In the genomic region with DNA sequence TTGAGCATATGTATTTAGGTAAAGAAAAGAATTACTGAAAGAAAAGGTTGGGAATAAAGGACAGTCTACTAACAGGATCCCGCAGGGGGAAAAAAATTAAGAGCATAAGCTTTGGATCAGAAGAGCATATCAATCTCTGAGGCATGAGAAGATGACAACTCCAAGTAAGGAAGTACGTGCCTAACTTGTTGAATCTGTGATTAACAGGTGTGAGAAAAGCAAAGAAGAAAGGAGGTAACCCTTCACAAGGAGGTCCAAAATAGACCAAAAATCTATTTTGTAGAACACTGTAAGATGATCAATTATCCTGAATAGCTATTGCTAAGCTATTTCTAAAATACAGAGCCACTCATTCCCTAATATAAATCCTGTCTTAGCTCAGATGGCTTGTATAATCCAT, we compare ENCODE assay signal across 32 cellular contexts.
"Had no signal": no experiment of that assay in that cellular context is flagged by ENCODE, and none has a peak within 500 bp of the region (broad histone marks: within the 10 kb centered on the region; RNA-seq: fewer than 3 reads in every experiment).

No MANE protein-coding gene starts in this region.

- H3K27me3 Mint-ChIP-seq: activated B cell treated with CpG ODN at 0.5 μM for 24 hours; activated CD4-positive, alpha-beta memory T cell treated with anti-CD3 and anti-CD28 coated beads for 36 hours; activated naive CD4-positive, alpha-beta T cell treated with anti-CD3 and anti-CD28 coated beads, Interleukin-2, amount 10 ng/mL, durations not matched to agents 7 days and 5 days; activated naive CD8-positive, alpha-beta T cell treated with anti-CD3 and anti-CD28 coated beads for 36 hours had no signal

- DNase-seq: activated B cell treated with CpG ODN at 0.5 μM for 24 hours; activated CD4-positive, alpha-beta memory T cell treated with anti-CD3 and anti-CD28 coated beads for 36 hours; activated CD4-positive, alpha-beta T cell treated with anti-CD3 and anti-CD28 coated beads for 4 hours; activated CD4-positive, alpha-beta T cell treated with anti-CD3 and anti-CD28 coated beads, Interleukin-2, amount 50 U/mL, for 1 hour; activated CD4-positive, CD25-positive, alpha-beta regulatory T cell treated with anti-CD3 and anti-CD28 coated beads, Interleukin-2, amount 50 U/mL, for 72 hours; activated CD8-positive, alpha-beta memory T cell treated with anti-CD3 and anti-CD28 coated beads, Interleukin-2, amount 50 U/mL, for 4 hours; activated gamma-delta T cell treated with Interleukin-2 at 50 U/mL for 16 hours; activated naive CD4-positive, alpha-beta T cell treated with anti-CD3 and anti-CD28 coated beads, Interleukin-2, amount 10 ng/mL, durations not matched to agents 7 days and 5 days; activated naive CD8-positive, alpha-beta T cell treated with anti-CD3 and anti-CD28 coated beads for 36 hours; activated T-cell treated with anti-CD3 and anti-CD28 coated beads for 4 hours; activated T-cell treated with anti-CD3 and anti-CD28 coated beads, Interleukin-2, amount 50 U/mL, for 4 hours; amniotic stem cell; aorta; brain microvascular endothelial cell; MM.1S; MV-4-11; NCI-H1092; NCI-H1436 treated with DMSO at 0.1 percent for 48 hours; NCI-H1694 treated with DMSO at 0.1 percent for 48 hours; NCI-H2029; NCI-H345; NCI-H524 treated with DMSO at 0.1 percent for 48 hours; PC-3; Peyer's patch; RPMI8226; SIG-M5; T-helper 1 cell; T-helper 2 cell; T-helper 9 cell had no signal

- H3K4me3 Mint-ChIP-seq: activated B cell treated with CpG ODN at 0.5 μM for 24 hours; activated CD4-positive, alpha-beta memory T cell treated with anti-CD3 and anti-CD28 coated beads for 36 hours; activated naive CD4-positive, alpha-beta T cell treated with anti-CD3 and anti-CD28 coated beads, Interleukin-2, amount 10 ng/mL, durations not matched to agents 7 days and 5 days; activated naive CD8-positive, alpha-beta T cell treated with anti-CD3 and anti-CD28 coated beads for 36 hours; activated T-cell treated with anti-CD3 and anti-CD28 coated beads, Interleukin-2, amount 50 U/mL, for 4 hours; activated T-helper 1 cell treated with anti-CD3 and anti-CD28 coated beads, Interleukin-12 subunit alpha, Interleukin-12 subunit beta, Interleukin-2, Interleukin-4 antibody, amounts not matched to agents 30 ng/mL and 10 ng/mL and 1 ng/mL, durations not matched to agents 14 hours and 24 hours and 36 hours had no signal

- H3K36me3 ChIP-seq: brain microvascular endothelial cell had no signal

- H3K27ac ChIP-seq: brain microvascular endothelial cell, Peyer's patch, VCaP had no signal

- H3K27ac Mint-ChIP-seq: activated B cell treated with CpG ODN at 0.5 μM for 24 hours; activated CD4-positive, alpha-beta memory T cell treated with anti-CD3 and anti-CD28 coated beads for 36 hours; activated naive CD4-positive, alpha-beta T cell treated with anti-CD3 and anti-CD28 coated beads, Interleukin-2, amount 10 ng/mL, durations not matched to agents 7 days and 5 days; activated naive CD8-positive, alpha-beta T cell treated with anti-CD3 and anti-CD28 coated beads for 36 hours; activated T-helper 1 cell treated with anti-CD3 and anti-CD28 coated beads, Interleukin-12 subunit alpha, Interleukin-12 subunit beta, Interleukin-2, Interleukin-4 antibody, amounts not matched to agents 30 ng/mL and 10 ng/mL and 1 ng/mL, durations not matched to agents 14 hours and 24 hours and 36 hours had no signal

- H3K4me3 ChIP-seq: Peyer's patch had no signal

- H3K9me3 ChIP-seq: Peyer's patch had no signal

- H3K27me3 ChIP-seq: brain microvascular endothelial cell, Peyer's patch had no signal

- H3K9me3 Mint-ChIP-seq: activated B cell treated with CpG ODN at 0.5 μM for 24 hours; activated CD4-positive, alpha-beta memory T cell treated with anti-CD3 and anti-CD28 coated beads for 36 hours; activated naive CD4-positive, alpha-beta T cell treated with anti-CD3 and anti-CD28 coated beads, Interleukin-2, amount 10 ng/mL, durations not matched to agents 7 days and 5 days; activated naive CD8-positive, alpha-beta T cell treated with anti-CD3 and anti-CD28 coated beads for 36 hours; activated T-cell treated with anti-CD3 and anti-CD28 coated beads, Interleukin-2, amount 50 U/mL, for 4 hours; activated T-helper 1 cell treated with anti-CD3 and anti-CD28 coated beads, Interleukin-12 subunit alpha, Interleukin-12 subunit beta, Interleukin-2, Interleukin-4 antibody, amounts not matched to agents 30 ng/mL and 10 ng/mL and 1 ng/mL, durations not matched to agents 14 hours and 24 hours and 36 hours had no signal

- ATAC-seq: activated T-cell treated with anti-CD3 and anti-CD28 coated beads, Interleukin-2, amount 50 U/mL, for 4 hours; SK-N-SH treated with all-trans-retinoic acid at 6 μM for 48 hours had no signal
